In the genomic region with DNA sequence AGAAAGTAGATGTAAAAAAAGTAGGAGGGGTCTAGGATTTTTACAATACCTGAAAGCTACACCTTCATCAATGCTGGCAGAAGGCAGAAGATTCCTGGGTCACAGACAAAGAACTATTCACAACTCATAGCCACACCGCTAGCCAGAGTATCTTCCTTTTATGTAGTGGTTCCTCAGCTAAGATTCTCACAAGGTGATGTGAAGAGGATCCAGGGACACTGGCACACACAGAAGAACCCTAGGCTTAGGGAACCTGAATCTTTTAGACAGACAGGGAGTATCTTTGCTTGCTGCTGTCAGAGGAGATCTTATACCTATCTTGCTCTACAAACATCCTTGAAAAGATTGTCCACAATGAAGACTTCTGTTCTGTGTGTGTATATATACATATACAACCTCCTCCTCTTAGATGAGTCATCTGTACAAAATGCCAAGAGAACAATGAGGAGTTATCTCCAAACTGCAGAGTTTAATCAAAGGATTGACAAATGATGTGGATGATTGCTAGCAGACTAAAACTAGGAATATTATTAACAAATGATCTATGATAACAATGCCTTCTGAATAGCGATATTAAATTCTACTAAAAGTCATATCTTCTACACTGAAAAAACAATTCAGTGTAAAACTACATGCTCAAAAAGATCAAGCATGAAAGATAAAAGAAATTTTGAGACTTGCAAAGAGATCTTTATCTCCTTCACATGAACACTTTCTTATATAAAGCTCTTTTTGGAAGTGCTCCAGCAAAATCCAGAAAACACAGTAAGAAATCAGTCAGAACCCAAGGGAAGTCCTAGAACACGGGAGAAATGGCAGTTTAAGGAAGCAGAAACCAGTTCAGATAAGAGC, we compare ENCODE assay signal across 2 cellular contexts.
TF ChIP-seq lines count a peak whose summit lies in the region.

No MANE protein-coding gene starts in this region.

TF ChIP-seq in HepG2, 621 proteins besides CTCF, POLR2A, EP300 and RAD21 (continued from another document and continues in another):
- TF ChIP-seq GATAD2A (CRISPR knock-in tag; IDR thresholded peaks at IDR 0.05): peak; percentile 45; the same call in 1 of the 2 replicates
- TF ChIP-seq, protein P1, sequence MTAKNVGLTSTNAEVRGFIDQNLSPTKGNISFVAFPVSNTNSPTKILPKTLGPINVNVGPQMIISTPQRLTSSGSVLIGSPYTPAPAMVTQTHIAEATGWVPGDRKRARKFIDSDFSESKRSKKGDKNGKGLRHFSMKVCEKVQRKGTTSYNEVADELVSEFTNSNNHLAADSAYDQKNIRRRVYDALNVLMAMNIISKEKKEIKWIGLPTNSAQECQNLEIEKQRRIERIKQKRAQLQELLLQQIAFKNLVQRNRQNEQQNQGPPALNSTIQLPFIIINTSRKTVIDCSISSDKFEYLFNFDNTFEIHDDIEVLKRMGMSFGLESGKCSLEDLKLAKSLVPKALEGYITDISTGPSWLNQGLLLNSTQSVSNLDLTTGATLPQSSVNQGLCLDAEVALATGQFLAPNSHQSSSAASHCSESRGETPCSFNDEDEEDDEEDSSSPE (CRISPR knock-in tag; IDR thresholded peaks at IDR 0.05): no peak
- TF ChIP-seq TGIF2 (CRISPR knock-in tag; IDR thresholded peaks at IDR 0.05): no peak
- TF ChIP-seq MYNN (CRISPR knock-in tag; IDR thresholded peaks at IDR 0.05; ENCODE audit: low read depth): no peak
- TF ChIP-seq NFIC (IDR thresholded peaks at IDR 0.05; ENCODE audit: low read length): 0 out of 2 replicates have a peak, but pooled peaks have one; percentile 32
- TF ChIP-seq, protein P2, sequence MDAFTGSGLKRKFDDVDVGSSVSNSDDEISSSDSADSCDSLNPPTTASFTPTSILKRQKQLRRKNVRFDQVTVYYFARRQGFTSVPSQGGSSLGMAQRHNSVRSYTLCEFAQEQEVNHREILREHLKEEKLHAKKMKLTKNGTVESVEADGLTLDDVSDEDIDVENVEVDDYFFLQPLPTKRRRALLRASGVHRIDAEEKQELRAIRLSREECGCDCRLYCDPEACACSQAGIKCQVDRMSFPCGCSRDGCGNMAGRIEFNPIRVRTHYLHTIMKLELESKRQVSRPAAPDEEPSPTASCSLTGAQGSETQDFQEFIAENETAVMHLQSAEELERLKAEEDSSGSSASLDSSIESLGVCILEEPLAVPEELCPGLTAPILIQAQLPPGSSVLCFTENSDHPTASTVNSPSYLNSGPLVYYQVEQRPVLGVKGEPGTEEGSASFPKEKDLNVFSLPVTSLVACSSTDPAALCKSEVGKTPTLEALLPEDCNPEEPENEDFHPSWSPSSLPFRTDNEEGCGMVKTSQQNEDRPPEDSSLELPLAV (CRISPR knock-in tag; conservative IDR thresholded peaks at IDR 0.05; ENCODE audit: low read depth): no peak
- TF ChIP-seq RBAK (CRISPR knock-in tag; IDR thresholded peaks at IDR 0.05): no peak
- TF ChIP-seq SNAPC2 (CRISPR knock-in tag; IDR thresholded peaks at IDR 0.05): no peak
- TF ChIP-seq EEA1 (CRISPR knock-in tag; IDR thresholded peaks at IDR 0.05; ENCODE audit: borderline replicate concordance): no peak
- TF ChIP-seq, protein P3, sequence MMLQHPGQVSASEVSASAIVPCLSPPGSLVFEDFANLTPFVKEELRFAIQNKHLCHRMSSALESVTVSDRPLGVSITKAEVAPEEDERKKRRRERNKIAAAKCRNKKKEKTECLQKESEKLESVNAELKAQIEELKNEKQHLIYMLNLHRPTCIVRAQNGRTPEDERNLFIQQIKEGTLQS (CRISPR knock-in tag; IDR thresholded peaks at IDR 0.05): peak; percentile 65; the same call in 1 of the 2 replicates
- no peak for TF ChIP-seq SRF (IDR thresholded peaks at IDR 0.05; ENCODE audit: low read depth, low read length)
- no peak for TF ChIP-seq TRIM24 (CRISPR knock-in tag; IDR thresholded peaks at IDR 0.05)
- TF ChIP-seq JUND (CRISPR knock-in tag; IDR thresholded peaks at IDR 0.05): 0 out of 2 replicates have a peak, but pooled peaks have one; percentile 20
- TF ChIP-seq RORA (CRISPR knock-in tag; IDR thresholded peaks at IDR 0.05): no peak
- TF ChIP-seq ATRX (CRISPR knock-in tag; IDR thresholded peaks at IDR 0.05; ENCODE audit: borderline replicate concordance): no peak
- TF ChIP-seq, protein P4, sequence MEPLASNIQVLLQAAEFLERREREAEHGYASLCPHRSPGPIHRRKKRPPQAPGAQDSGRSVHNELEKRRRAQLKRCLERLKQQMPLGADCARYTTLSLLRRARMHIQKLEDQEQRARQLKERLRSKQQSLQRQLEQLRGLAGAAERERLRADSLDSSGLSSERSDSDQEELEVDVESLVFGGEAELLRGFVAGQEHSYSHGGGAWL (CRISPR knock-in tag; IDR thresholded peaks at IDR 0.05): no peak
- no peak for TF ChIP-seq HNF4A (CRISPR knock-in tag; IDR thresholded peaks at IDR 0.05)
- no peak for TF ChIP-seq SOX13 (IDR thresholded peaks at IDR 0.05)
- TF ChIP-seq SOX13 (CRISPR knock-in tag; conservative IDR thresholded peaks at IDR 0.05 in 1 of 2, IDR thresholded peaks at IDR 0.05 in 1 of 2): peak in 1 of 2 experiments; percentile 93; a peak in 2 of 4 replicates
- TF ChIP-seq ZNF747 (CRISPR knock-in tag; IDR thresholded peaks at IDR 0.05; ENCODE audit: borderline replicate concordance): no peak
- no peak for TF ChIP-seq MTA1 (CRISPR knock-in tag; IDR thresholded peaks at IDR 0.05; ENCODE audit: borderline replicate concordance)
- no peak for TF ChIP-seq ZNF776 (CRISPR knock-in tag; IDR thresholded peaks at IDR 0.05)
- TF ChIP-seq, protein P5, sequence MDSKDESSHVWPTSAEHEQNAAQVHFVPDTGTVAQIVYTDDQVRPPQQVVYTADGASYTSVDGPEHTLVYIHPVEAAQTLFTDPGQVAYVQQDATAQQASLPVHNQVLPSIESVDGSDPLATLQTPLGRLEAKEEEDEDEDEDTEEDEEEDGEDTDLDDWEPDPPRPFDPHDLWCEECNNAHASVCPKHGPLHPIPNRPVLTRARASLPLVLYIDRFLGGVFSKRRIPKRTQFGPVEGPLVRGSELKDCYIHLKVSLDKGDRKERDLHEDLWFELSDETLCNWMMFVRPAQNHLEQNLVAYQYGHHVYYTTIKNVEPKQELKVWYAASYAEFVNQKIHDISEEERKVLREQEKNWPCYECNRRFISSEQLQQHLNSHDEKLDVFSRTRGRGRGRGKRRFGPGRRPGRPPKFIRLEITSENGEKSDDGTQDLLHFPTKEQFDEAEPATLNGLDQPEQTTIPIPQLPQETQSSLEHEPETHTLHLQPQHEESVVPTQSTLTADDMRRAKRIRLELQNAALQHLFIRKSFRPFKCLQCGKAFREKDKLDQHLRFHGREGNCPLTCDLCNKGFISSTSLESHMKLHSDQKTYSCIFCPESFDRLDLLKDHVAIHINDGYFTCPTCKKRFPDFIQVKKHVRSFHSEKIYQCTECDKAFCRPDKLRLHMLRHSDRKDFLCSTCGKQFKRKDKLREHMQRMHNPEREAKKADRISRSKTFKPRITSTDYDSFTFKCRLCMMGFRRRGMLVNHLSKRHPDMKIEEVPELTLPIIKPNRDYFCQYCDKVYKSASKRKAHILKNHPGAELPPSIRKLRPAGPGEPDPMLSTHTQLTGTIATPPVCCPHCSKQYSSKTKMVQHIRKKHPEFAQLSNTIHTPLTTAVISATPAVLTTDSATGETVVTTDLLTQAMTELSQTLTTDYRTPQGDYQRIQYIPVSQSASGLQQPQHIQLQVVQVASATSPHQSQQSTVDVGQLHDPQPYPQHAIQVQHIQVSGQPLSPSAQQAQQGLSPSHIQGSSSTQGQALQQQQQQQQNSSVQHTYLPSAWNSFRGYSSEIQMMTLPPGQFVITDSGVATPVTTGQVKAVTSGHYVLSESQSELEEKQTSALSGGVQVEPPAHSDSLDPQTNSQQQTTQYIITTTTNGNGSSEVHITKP (CRISPR knock-in tag; IDR thresholded peaks at IDR 0.05; ENCODE audit: low read depth): no peak
- no peak for TF ChIP-seq CEBPG (CRISPR knock-in tag; IDR thresholded peaks at IDR 0.05)
- TF ChIP-seq STAG1 (CRISPR knock-in tag; IDR thresholded peaks at IDR 0.05): no peak
- TF ChIP-seq ZNF510 (CRISPR knock-in tag; IDR thresholded peaks at IDR 0.05; ENCODE audit: low read depth): no peak
- TF ChIP-seq XBP1 (CRISPR knock-in tag; IDR thresholded peaks at IDR 0.05): no peak

TF ChIP-seq in SK-N-SH, 30 proteins besides CTCF, POLR2A, EP300 and RAD21 (continued from another document):
- no peak for TF ChIP-seq GABPA (IDR thresholded peaks at IDR 0.05; ENCODE audit: low read depth)
- peak; percentile 81 for TF ChIP-seq TCF12 (IDR thresholded peaks at IDR 0.05)
- TF ChIP-seq, protein P6, sequence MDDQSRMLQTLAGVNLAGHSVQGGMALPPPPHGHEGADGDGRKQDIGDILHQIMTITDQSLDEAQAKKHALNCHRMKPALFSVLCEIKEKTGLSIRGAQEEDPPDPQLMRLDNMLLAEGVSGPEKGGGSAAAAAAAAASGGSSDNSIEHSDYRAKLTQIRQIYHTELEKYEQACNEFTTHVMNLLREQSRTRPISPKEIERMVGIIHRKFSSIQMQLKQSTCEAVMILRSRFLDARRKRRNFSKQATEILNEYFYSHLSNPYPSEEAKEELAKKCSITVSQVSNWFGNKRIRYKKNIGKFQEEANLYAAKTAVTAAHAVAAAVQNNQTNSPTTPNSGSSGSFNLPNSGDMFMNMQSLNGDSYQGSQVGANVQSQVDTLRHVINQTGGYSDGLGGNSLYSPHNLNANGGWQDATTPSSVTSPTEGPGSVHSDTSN (IDR thresholded peaks at IDR 0.05): peak; percentile 92
TF ChIP-seq in SK-N-SH: peak in this region for 5.
